Comparison of ENCODE assay signal across 21 cellular contexts in the genomic region with DNA sequence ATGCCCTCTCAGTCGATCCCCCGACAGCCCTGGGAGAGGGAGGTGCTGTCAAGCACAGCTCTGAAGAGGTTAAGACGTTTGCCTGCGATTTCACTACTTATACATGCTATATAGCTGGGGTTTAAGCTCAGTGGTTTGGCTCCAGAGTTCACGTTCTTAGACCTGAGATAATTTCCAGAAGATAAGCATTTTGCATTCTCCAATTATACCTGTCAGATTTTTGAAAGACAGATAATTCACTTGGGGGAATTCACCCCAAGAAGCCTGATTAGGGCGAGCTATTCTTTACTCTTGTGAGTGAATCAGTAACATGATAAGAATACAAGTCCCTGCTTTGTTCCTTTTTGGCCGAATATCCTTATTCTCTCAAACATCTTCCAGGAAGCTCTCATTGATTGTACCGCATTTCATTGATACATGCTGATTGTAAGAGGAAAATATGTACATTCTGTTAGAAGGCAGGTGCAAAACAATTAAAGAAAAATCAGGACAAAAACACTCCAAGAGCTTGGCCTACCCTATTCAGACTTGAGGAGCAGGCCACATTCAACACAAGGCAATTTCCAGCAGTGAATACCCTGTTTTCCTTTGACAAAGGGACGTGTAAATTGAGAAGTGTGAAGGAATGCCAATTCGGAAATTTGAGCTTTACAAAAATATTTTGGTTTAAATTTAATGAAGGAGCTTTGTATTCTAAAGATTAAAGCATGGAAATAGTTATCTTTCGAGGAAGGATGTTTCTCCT. TPM values are rescaled to one million over a fixed set of nuclear protein-coding genes. Genes with fewer than 3 reads are reported as not detected.
A peak's percentile ranks its signal among the peaks of the same experiment; 100 is the strongest.
DNase-seq lines count a peak whose midpoint lies in the region; ATAC-seq, FAIRE-seq and TF ChIP-seq lines count a peak whose summit lies in the region.
"Had no signal": no experiment of that assay in that cellular context is flagged by ENCODE, and none has a peak within 500 bp of the region (broad histone marks: within the 10 kb centered on the region; RNA-seq: fewer than 3 reads in every experiment).

No MANE protein-coding gene starts in this region.

- TF ChIP-seq POLR2A in H1 (IDR thresholded peaks at IDR 0.05; ENCODE audit: control extremely low read depth in 1 of 2, low read depth in 2 of 2, low read length in 2 of 2) = no peak

- H2AFZ ChIP-seq in H1 (ENCODE audit: low read length) (no peak overlapping the region), trophoblast cell (ENCODE audit: insufficient read depth, low read length, poor library complexity) (no peak overlapping the region)
- H2AFZ ChIP-seq: GM23248 had no signal

- TF ChIP-seq EP300 in H1 (IDR thresholded peaks at IDR 0.05; ENCODE audit: borderline replicate concordance in 1 of 2, low read depth in 2 of 2, low read length in 2 of 2) = no peak

- H2BK12ac ChIP-seq in H1 (ENCODE audit: low read depth, low read length) (peak overlapping the region; percentile 60; the same call in 1 of the 2 replicates), trophoblast cell (ENCODE audit: low read length) (no peak overlapping the region)

- H3K79me1 ChIP-seq in H1 (ENCODE audit: low read depth, low read length) = no peaks in the 10 kb centered on the region
- peaks cover 4% of the 10 kb centered on the region for H3K79me1 ChIP-seq in mesendoderm (ENCODE audit: low read length)
- peaks cover 3% of the 10 kb centered on the region for H3K79me1 ChIP-seq in trophoblast cell (ENCODE audit: low read length)

- H3K9ac ChIP-seq in HUES48 (ENCODE audit: low read depth, low read length) (no peak overlapping the region), H1 (replicated peaks in 1 of 4; ENCODE audit: extremely low read depth in 1 of 4, low read depth in 3 of 4, low read length in 3 of 4) (0 out of 7 replicates have a peak overlapping the region, but pooled peaks of 1 of the 4 experiments have one; percentile 34), mesendoderm (ENCODE audit: low read length) (no peak overlapping the region), trophoblast cell (ENCODE audit: low read length) (no peak overlapping the region)
- H3K9ac ChIP-seq: GM23248 had no signal

- no peak overlapping the region for H3K4me2 ChIP-seq in H1 (ENCODE audit: insufficient read depth in 1 of 2, low read depth in 2 of 2, low read length in 2 of 2)
- no peak overlapping the region for H3K4me2 ChIP-seq in mesendoderm (ENCODE audit: low read length)
- H3K4me2 ChIP-seq in trophoblast cell (ENCODE audit: low read length) = no peak overlapping the region

- no peak overlapping the region; the same call in 1 of the 2 replicates for H2BK20ac ChIP-seq in H1 (ENCODE audit: low read length)

- no peaks in the 10 kb centered on the region for H3K23me2 ChIP-seq in H1 (ENCODE audit: low read depth, low read length)

- H3K56ac ChIP-seq in H1 (replicated peaks; ENCODE audit: insufficient read length, low read depth, low read length) (no peak overlapping the region), mesendoderm (ENCODE audit: low read length) (no peak overlapping the region)

- H3K36me3 ChIP-seq in HUES48 (ENCODE audit: control insufficient read depth, insufficient read depth, low read length) (no peaks in the 10 kb centered on the region), H1 (ENCODE audit: control insufficient read depth in 2 of 4, insufficient read depth in 4 of 4, low read length in 3 of 4) (no peaks in the 10 kb centered on the region), mesendoderm (ENCODE audit: control insufficient read depth, insufficient read depth, low read length) (no peaks in the 10 kb centered on the region), trophoblast cell (ENCODE audit: control insufficient read depth in 1 of 2, insufficient read depth in 2 of 2, low read length in 2 of 2) (peaks cover 2 to 8% of the 10 kb centered on the region in 2 experiments)
- H3K36me3 ChIP-seq: BE2C, HAP-1 had no signal

- no peak for TF ChIP-seq CTCF in H1 (IDR thresholded peaks at IDR 0.05; ENCODE audit: control extremely low read depth in 1 of 3, insufficient read depth in 1 of 3, low read depth in 1 of 3, low read length in 3 of 3)

- H3K4ac ChIP-seq in H1 (replicated peaks; ENCODE audit: insufficient read length, low read depth, low read length) (no peak overlapping the region), mesendoderm (ENCODE audit: low read depth, low read length) (no peak overlapping the region), trophoblast cell (ENCODE audit: low read depth, low read length) (peak overlapping the region; percentile 1)

- ATAC-seq in GM19455 (IDR thresholded peaks at IDR 0.05; ENCODE audit: unreplicated experiment) = no peak
- ATAC-seq: K562 had no signal

- 70% methylated on average over 11 of the region's 11 CpGs; no CpG with 5 or more reads in 1 of the 2 experiments for WGBS in H1 (ENCODE audit: extremely low coverage in 1 of 2, insufficient coverage in 1 of 2, insufficient read length in 1 of 2, insufficient replicate concordance in 2 of 2, low coverage in 1 of 2, low lambda C conversion rate in 2 of 2, missing lambda C conversion rate in 1 of 2), 2 experiments
- WGBS in mesendoderm (ENCODE audit: extremely low coverage, insufficient coverage, low lambda C conversion rate) = no CpG with 5 or more reads among the region's 11 CpGs
- whole genome bisulfite sequencing in trophoblast cell (ENCODE audit: extremely low coverage, insufficient coverage, insufficient read length) = no CpG with 5 or more reads among the region's 11 CpGs

- H4K91ac ChIP-seq in H1 (replicated peaks; ENCODE audit: insufficient read length, low read length) (no peak overlapping the region), trophoblast cell (ENCODE audit: low read depth, low read length) (no peak overlapping the region)

- no peak overlapping the region for H4K8ac ChIP-seq in H1 (ENCODE audit: extremely low read depth, insufficient read depth, low read length)
- no peak overlapping the region for H4K8ac ChIP-seq in mesendoderm (ENCODE audit: low read depth, low read length)
- no peak overlapping the region for H4K8ac ChIP-seq in trophoblast cell (ENCODE audit: low read depth, low read length)

- no peak for TF ChIP-seq RAD21 in H1 (IDR thresholded peaks at IDR 0.05 in 1 of 2, conservative IDR thresholded peaks at IDR 0.05 in 1 of 2; ENCODE audit: low read depth in 2 of 2, low read length in 2 of 2)

- peak overlapping the region; percentile 71 for H2AK5ac ChIP-seq in H1 (ENCODE audit: low read depth, low read length)
- H2AK5ac ChIP-seq in mesendoderm (ENCODE audit: low read length) = no peak overlapping the region
- no peak overlapping the region for H2AK5ac ChIP-seq in trophoblast cell (ENCODE audit: low read length)

- H4K5ac ChIP-seq in H1 (ENCODE audit: insufficient read length, low read depth, low read length) = no peak overlapping the region
- no peak overlapping the region for H4K5ac ChIP-seq in mesendoderm (ENCODE audit: low read length)

- H3K18ac ChIP-seq in H1 (ENCODE audit: extremely low read depth, low read length) = no peak overlapping the region
- H3K18ac ChIP-seq in mesendoderm (ENCODE audit: low read length) = no peak overlapping the region
- no peak overlapping the region for H3K18ac ChIP-seq in trophoblast cell (ENCODE audit: low read length)

- peak overlapping the region; percentile 63 for H3K27ac ChIP-seq in HUES48 (ENCODE audit: low read depth, low read length)
- H3K27ac ChIP-seq in H1 (ENCODE audit: low read depth, low read length) = no peak overlapping the region
- H3K27ac ChIP-seq in mesendoderm (ENCODE audit: low read depth, low read length) = peak overlapping the region; percentile 22
- H3K27ac ChIP-seq in trophoblast cell (ENCODE audit: low read depth, low read length) = no peak overlapping the region
- H3K27ac ChIP-seq: C4-2B, GM23248 had no signal

- H3K23ac ChIP-seq in H1 (ENCODE audit: insufficient read length) = no peak overlapping the region
- no peak overlapping the region for H3K23ac ChIP-seq in mesendoderm (ENCODE audit: low read length)
- no peak overlapping the region for H3K23ac ChIP-seq in trophoblast cell (ENCODE audit: low read length)

- CTCF ChIA-PET in H1 (lab: Charles Lee; ENCODE audit: partially characterized antibody) = interaction anchor here (0.8 to 2.0 kb wide), 2 partner anchors 11 to 108 kb away, joined by 3 to 5 read pairs; no protein-coding TSS in a partner anchor

- H3K14ac ChIP-seq in H1 (ENCODE audit: insufficient read length) (no peak overlapping the region), trophoblast cell (ENCODE audit: low read length) (no peak overlapping the region)

- DNase-seq in H1 (ENCODE audit: low read depth in 1 of 2, low spot score in 2 of 2) (no peak), mesendoderm (peak; percentile 23), trophoblast cell (no peak), DMS114 treated with DMSO at 0.1 percent for 48 hours (lab: John Stamatoyannopoulos, UW; ENCODE audit: unreplicated experiment) (no peak), NCI-H1930 (lab: John Stamatoyannopoulos, UW) (no peak), GM19238 (ENCODE audit: insufficient read length, low spot score) (no peak)
- DNase-seq: BE2C; CD4-positive, alpha-beta memory T cell; DND-41; GDM1; GM23248; HFFc6 had no signal

- no peak overlapping the region for H3K4me3 ChIP-seq in HUES48 (ENCODE audit: low read depth, low read length)
- H3K4me3 ChIP-seq in H1 (ENCODE audit: extremely low read depth in 1 of 4, insufficient read depth in 2 of 4, low read depth in 3 of 4, low read length in 4 of 4) = no peak overlapping the region
- H3K4me3 ChIP-seq in mesendoderm (ENCODE audit: low read length) = no peak overlapping the region
- no peak overlapping the region for H3K4me3 ChIP-seq in trophoblast cell (ENCODE audit: low read depth, low read length)
- H3K4me3 ChIP-seq: GM23248, HAP-1, K562 had no signal

- H3K79me2 ChIP-seq in H1 (ENCODE audit: control insufficient read depth in 1 of 2, insufficient read depth in 2 of 2, low read length in 2 of 2) = peaks cover 0 to 2% of the 10 kb centered on the region in 2 experiments; a peak in 1 of 4 replicates
- no peaks in the 10 kb centered on the region for H3K79me2 ChIP-seq in mesendoderm (ENCODE audit: control insufficient read depth, insufficient read depth, low read length)
- H3K79me2 ChIP-seq in trophoblast cell (ENCODE audit: control insufficient read depth, insufficient read depth, low read length, poor library complexity) = peaks cover 2% of the 10 kb centered on the region

- H2BK15ac ChIP-seq in H1 (ENCODE audit: low read length) (no peak overlapping the region), mesendoderm (replicated peaks; ENCODE audit: low read depth) (no peak overlapping the region)

- H2BK120ac ChIP-seq in H1 (replicated peaks; ENCODE audit: low read depth, low read length) = no peak overlapping the region
- H2BK120ac ChIP-seq in mesendoderm (ENCODE audit: low read depth, low read length) = no peak overlapping the region
- H2BK120ac ChIP-seq in trophoblast cell (ENCODE audit: insufficient read depth, low read length, poor library complexity) = no peak overlapping the region

- H3K9me3 ChIP-seq in HUES48 (ENCODE audit: control insufficient read depth, insufficient read depth, low read length) (no peaks in the 10 kb centered on the region), H1 (ENCODE audit: insufficient read depth in 2 of 2, low read depth in 1 of 2, low read length in 1 of 2) (no peaks in the 10 kb centered on the region), trophoblast cell (ENCODE audit: insufficient read depth, low read depth, low read length) (no peaks in the 10 kb centered on the region)
- H3K9me3 ChIP-seq: BE2C, HAP-1 had no signal

- POLR2A ChIA-PET in H1 (lab: Charles Lee; ENCODE audit: partially characterized antibody) = no interaction called here

- no peaks in the 10 kb centered on the region for H4K20me1 ChIP-seq in H1 (replicated peaks in 1 of 2; ENCODE audit: control insufficient read depth in 1 of 2, insufficient read depth in 2 of 2, low read length in 2 of 2)

- H2BK5ac ChIP-seq in H1 (ENCODE audit: low read depth, low read length) (0 out of 2 replicates have a peak overlapping the region, but pooled peaks have one; percentile 17), mesendoderm (ENCODE audit: low read length) (no peak overlapping the region), trophoblast cell (ENCODE audit: low read depth, low read length, poor library complexity) (no peak overlapping the region)

- H3K4me1 ChIP-seq in HUES48 (ENCODE audit: control insufficient read depth, insufficient read depth, low read length) (peaks cover 32% of the 10 kb centered on the region), H1 (replicated peaks in 1 of 4; ENCODE audit: control insufficient read depth in 3 of 4, insufficient read depth in 4 of 4, low read length in 3 of 4) (peaks cover 5 to 17% (median 8%) of the 10 kb centered on the region in 4 experiments), mesendoderm (ENCODE audit: control insufficient read depth, low read depth, low read length) (peaks cover 5% of the 10 kb centered on the region), trophoblast cell (ENCODE audit: control insufficient read depth in 1 of 2, insufficient read depth in 2 of 2, low read length in 2 of 2) (peaks cover 6 to 7% of the 10 kb centered on the region in 2 experiments)

- peak; percentile 39 for FAIRE-seq in H1 (lab: Jason Lieb, UNC)
- FAIRE-seq: A204.1, D721Med, GM12892, HTR-8/SVneo, K562 had no signal

- no peak overlapping the region for H4K12ac ChIP-seq in trophoblast cell (ENCODE audit: low read depth, low read length)

- H3K27me3 ChIP-seq in HUES48 (ENCODE audit: control insufficient read depth, insufficient read depth, low read length) (no peaks in the 10 kb centered on the region), H1 (replicated peaks in 1 of 4; ENCODE audit: control insufficient read depth in 3 of 4, extremely low read depth in 1 of 4, insufficient read depth in 3 of 4, low read length in 3 of 4) (no peaks in the 10 kb centered on the region), mesendoderm (ENCODE audit: insufficient read depth, low read length, poor library complexity) (no peaks in the 10 kb centered on the region), trophoblast cell (ENCODE audit: insufficient read depth, low read length) (no peaks in the 10 kb centered on the region)
- H3K27me3 ChIP-seq: BE2C had no signal

RNA-seq across cellular contexts. Expression of a gene that starts 30.2 kb away (rescaled TPM):
- total RNA-seq in H1 (2021; fragmentation: NEBNext Ultra II Directional; extraction: Animal tissue kit (Norgen Biotek cat#: 25700)) = 67.0 and 69.3 TPM in 2 replicates
- 36.9 and 53.4 TPM in 2 replicates for polyA plus RNA-seq in H1 (2011; rRNA removed)
- 40.7 TPM for polyA plus RNA-seq in H1 (2011; cell fraction: cytosol; rRNA removed)
- polyA plus RNA-seq in H1 (2011; cell fraction: nucleus; rRNA removed) = 118 TPM
- 26.3 to 39.5 TPM (median 35.6 TPM) in 4 replicates for polyA plus RNA-seq in H1 (2012, experiment 1 of 2)
- 1.8 TPM for polyA plus RNA-seq in H1 (2012, experiment 2 of 2)
- 79.4 TPM for polyA plus RNA-seq in H1 (2013, experiment 1 of 2)
- 74.1 TPM for polyA plus RNA-seq in H1 (2013, experiment 2 of 2)
- 187 and 223 TPM in 2 replicates for polyA minus RNA-seq in H1 (2011; rRNA and poly(A)+ RNA removed)
- 110 TPM for polyA minus RNA-seq in H1 (2011; cell fraction: cytosol; rRNA and poly(A)+ RNA removed)
- polyA minus RNA-seq in H1 (2011; cell fraction: nucleus; rRNA and poly(A)+ RNA removed) = 335 TPM
- 20.7 TPM for polyA plus RNA-seq in mesendoderm (2013, experiment 1 of 2)
- polyA plus RNA-seq in mesendoderm (2013, experiment 2 of 2) = 20.5 TPM
- 112 and 119 TPM in 2 replicates for polyA plus RNA-seq in trophoblast cell (2013)
- total RNA-seq: CD4-positive, alpha-beta memory T cell had no signal
- polyA plus RNA-seq: CD4-positive, alpha-beta memory T cell had no signal

Comparison
In these comparisons a context has a peak if more than half of its experiments do, and no peak if none do; other contexts are left out.
1. H3K27ac ChIP-seq: peak in HUES48 (single experiment) and mesendoderm (single experiment); none in H1 (single experiment) and trophoblast cell (single experiment).